Comparison of ENCODE assay signal across 33 cellular contexts in genomic region chr5:85205430-85205829, GRCh38.
"Had no signal": no experiment of that assay in that cellular context is flagged by ENCODE, and none has a peak within 500 bp of the region (broad histone marks: within the 10 kb centered on the region; RNA-seq: fewer than 3 reads in every experiment).

No MANE protein-coding gene starts in this region.

- DNase-seq: activated B cell treated with CpG ODN at 0.5 μM for 24 hours; activated CD4-positive, alpha-beta memory T cell treated with anti-CD3 and anti-CD28 coated beads for 36 hours; activated CD4-positive, alpha-beta T cell treated with anti-CD3 and anti-CD28 coated beads for 4 hours; activated CD4-positive, alpha-beta T cell treated with anti-CD3 and anti-CD28 coated beads, Interleukin-2, amount 50 U/mL, for 1 hour; activated CD4-positive, CD25-positive, alpha-beta regulatory T cell treated with anti-CD3 and anti-CD28 coated beads, Interleukin-2, amount 50 U/mL, for 72 hours; activated CD8-positive, alpha-beta memory T cell treated with anti-CD3 and anti-CD28 coated beads, Interleukin-2, amount 50 U/mL, for 48 hours; activated effector memory CD4-positive, alpha-beta T cell treated with Interleukin-2 at 50 U/mL for 16 hours; activated naive CD4-positive, alpha-beta T cell treated with anti-CD3 and anti-CD28 coated beads, Interleukin-2, amount 10 ng/mL, durations not matched to agents 7 days and 5 days; activated naive CD8-positive, alpha-beta T cell treated with anti-CD3 and anti-CD28 coated beads, Interleukin-2, amount 50 U/mL, for 24 hours; activated T-cell treated with anti-CD3 and anti-CD28 coated beads, Interleukin-2, amount 50 U/mL, for 48 hours; amniotic stem cell; aorta; brain microvascular endothelial cell; central memory CD4-positive, alpha-beta T cell; colonic mucosa; NCI-H1105; NCI-H1417 treated with DMSO at 0.1 percent for 48 hours; NCI-H187 treated with DMSO at 0.1 percent for 48 hours; NCI-H2081; NCI-H2171 treated with DMSO at 0.1 percent for 48 hours; NCI-H2227 treated with DMSO at 0.1 percent for 48 hours; NCI-H446 treated with DMSO at 0.1 percent for 48 hours; NCI-H524; PC-3; RPMI8226; SIG-M5; T-helper 1 cell; T-helper 2 cell; T-helper 9 cell had no signal

- ATAC-seq: activated naive CD8-positive, alpha-beta T cell treated with anti-CD3 and anti-CD28 coated beads, Interleukin-2, amount 50 U/mL, for 24 hours; PC-3; SK-N-SH treated with all-trans-retinoic acid at 6 μM for 48 hours had no signal

- H3K4me3 ChIP-seq: colonic mucosa, Peyer's patch had no signal

- H3K9me3 ChIP-seq: colonic mucosa, Peyer's patch had no signal

- H3K36me3 ChIP-seq: brain microvascular endothelial cell, colonic mucosa, Peyer's patch had no signal

- H3K27ac Mint-ChIP-seq: activated B cell treated with CpG ODN at 0.5 μM for 24 hours; activated CD4-positive, alpha-beta memory T cell treated with anti-CD3 and anti-CD28 coated beads for 36 hours; activated naive CD4-positive, alpha-beta T cell treated with anti-CD3 and anti-CD28 coated beads, Interleukin-2, amount 10 ng/mL, durations not matched to agents 7 days and 5 days; activated naive CD8-positive, alpha-beta T cell; activated naive CD8-positive, alpha-beta T cell treated with anti-CD3 and anti-CD28 coated beads, Interleukin-2, amount 50 U/mL, for 24 hours had no signal

- H3K4me1 Mint-ChIP-seq: activated B cell treated with CpG ODN at 0.5 μM for 24 hours; activated naive CD4-positive, alpha-beta T cell treated with anti-CD3 and anti-CD28 coated beads, Interleukin-2, amount 10 ng/mL, durations not matched to agents 7 days and 5 days; activated naive CD8-positive, alpha-beta T cell treated with anti-CD3 and anti-CD28 coated beads, Interleukin-2, amount 50 U/mL, for 24 hours had no signal

- H3K27me3 ChIP-seq: brain microvascular endothelial cell, colonic mucosa, Peyer's patch had no signal

- H3K4me3 Mint-ChIP-seq: activated B cell treated with CpG ODN at 0.5 μM for 24 hours; activated CD4-positive, alpha-beta memory T cell treated with anti-CD3 and anti-CD28 coated beads for 36 hours; activated naive CD4-positive, alpha-beta T cell treated with anti-CD3 and anti-CD28 coated beads, Interleukin-2, amount 10 ng/mL, durations not matched to agents 7 days and 5 days; activated naive CD8-positive, alpha-beta T cell; activated naive CD8-positive, alpha-beta T cell treated with anti-CD3 and anti-CD28 coated beads, Interleukin-2, amount 50 U/mL, for 24 hours had no signal

- H3K27ac ChIP-seq: brain microvascular endothelial cell, colonic mucosa, Peyer's patch, VCaP had no signal

- H3K4me1 ChIP-seq: colonic mucosa, Peyer's patch had no signal

- H3K27me3 Mint-ChIP-seq: activated B cell treated with CpG ODN at 0.5 μM for 24 hours; activated CD4-positive, alpha-beta memory T cell treated with anti-CD3 and anti-CD28 coated beads for 36 hours; activated naive CD4-positive, alpha-beta T cell treated with anti-CD3 and anti-CD28 coated beads, Interleukin-2, amount 10 ng/mL, durations not matched to agents 7 days and 5 days; activated naive CD8-positive, alpha-beta T cell; activated naive CD8-positive, alpha-beta T cell treated with anti-CD3 and anti-CD28 coated beads, Interleukin-2, amount 50 U/mL, for 24 hours had no signal

- H3K36me3 Mint-ChIP-seq: activated CD4-positive, alpha-beta memory T cell treated with anti-CD3 and anti-CD28 coated beads for 36 hours; activated naive CD4-positive, alpha-beta T cell treated with anti-CD3 and anti-CD28 coated beads, Interleukin-2, amount 10 ng/mL, durations not matched to agents 7 days and 5 days; activated naive CD8-positive, alpha-beta T cell had no signal
